8 cellular contexts compared by ENCODE assay signal in the genomic region with DNA sequence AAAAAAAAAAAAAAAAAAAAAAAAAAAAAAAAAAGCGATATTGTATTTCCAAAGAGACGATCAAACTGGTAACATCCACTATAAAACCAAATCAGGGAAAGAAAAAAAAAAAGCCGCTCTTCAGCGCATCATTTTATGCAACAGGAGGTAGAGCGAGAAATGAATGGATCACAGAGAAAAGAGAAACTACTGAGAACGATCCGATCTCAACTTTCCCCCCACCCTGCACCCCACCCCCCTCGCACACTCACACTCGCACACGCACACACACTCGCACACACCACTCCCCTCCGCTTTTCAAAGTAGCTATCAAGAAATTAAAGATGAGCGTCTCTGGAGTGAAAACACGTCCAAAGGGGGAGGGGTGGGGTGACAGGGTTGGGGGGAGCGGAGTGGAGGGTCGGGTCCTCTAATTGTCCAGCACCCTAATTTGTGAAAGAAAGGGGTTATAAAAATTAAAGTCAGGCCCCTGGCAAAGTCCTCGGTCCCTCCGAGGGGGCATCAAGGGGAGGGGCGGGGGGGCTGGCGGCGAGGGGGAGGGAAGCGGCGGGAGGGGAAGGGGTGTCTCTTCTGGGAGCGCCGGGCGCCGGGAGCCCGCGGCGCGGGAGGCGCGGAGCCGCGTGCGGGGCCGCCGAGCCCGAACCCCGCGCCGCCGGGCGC. TPM values are rescaled to one million over a fixed set of nuclear protein-coding genes. Genes with fewer than 3 reads are reported as not detected.
A peak's percentile ranks its signal among the peaks of the same experiment; 100 is the strongest.
DNase-seq lines count a peak whose midpoint lies in the region; ATAC-seq and TF ChIP-seq lines count a peak whose summit lies in the region.

No MANE protein-coding gene starts in this region.

- H3K27ac ChIP-seq in CD4-positive, alpha-beta T cell (ENCODE audit: low read depth, low read length) = no peak overlapping the region
- H3K27ac ChIP-seq in SU-DHL-6 (ENCODE audit: low read depth, low read length) (no peak overlapping the region), muscle layer of duodenum (ENCODE audit: low read length) (peak overlapping the region; percentile 55)

- H3K79me2 ChIP-seq in SU-DHL-6 (ENCODE audit: insufficient read depth, low read length) = no peaks in the 10 kb centered on the region

- peaks cover 59% of the 10 kb centered on the region for H3K27me3 Mint-ChIP-seq in CD4-positive, alpha-beta T cell
- peaks cover 32% of the 10 kb centered on the region for H3K27me3 Mint-ChIP-seq in IgD-negative memory B cell

- H3K9me3 Mint-ChIP-seq in CD4-positive, alpha-beta T cell = no peaks in the 10 kb centered on the region
- H3K9me3 Mint-ChIP-seq in IgD-negative memory B cell = peaks cover 0 to 9% (median 3%) of the 10 kb centered on the region in 3 donors

- CTCF ChIA-PET in CD4-positive, alpha-beta T cell (lab: Charles Lee) = no interaction called here

- H3K9ac ChIP-seq in SU-DHL-6 (ENCODE audit: low read length) = no peak overlapping the region

- no peaks in the 10 kb centered on the region for H3F3A ChIP-seq in SU-DHL-6 (ENCODE audit: insufficient read depth)

- H4K20me1 ChIP-seq in SU-DHL-6 (ENCODE audit: low read depth, low read length) = no peaks in the 10 kb centered on the region

- ATAC-seq in CD4-positive, alpha-beta T cell (ENCODE audit: poor library complexity) = no peak
- ATAC-seq in GM18502 (IDR thresholded peaks at IDR 0.05; ENCODE audit: poor library complexity, unreplicated experiment) (no peak), HG02798 (IDR thresholded peaks at IDR 0.05; ENCODE audit: poor library complexity, unreplicated experiment) (no peak), GM19351 (IDR thresholded peaks at IDR 0.05; ENCODE audit: unreplicated experiment) (no peak)

- peaks cover 4 to 15% of the 10 kb centered on the region in 2 donors for H3K4me1 ChIP-seq in muscle layer of duodenum (ENCODE audit: control insufficient read depth in 1 of 2, insufficient read depth in 2 of 2, low read length in 2 of 2)

- no peak for TF ChIP-seq CTCF in CD4-positive, alpha-beta T cell (IDR thresholded peaks at IDR 0.05)
- no peak for TF ChIP-seq CTCF in SU-DHL-6 (IDR thresholded peaks at IDR 0.05; ENCODE audit: insufficient read depth, low read length, poor library complexity, severe bottlenecking)
- TF ChIP-seq CTCF in epithelial cell of esophagus (IDR thresholded peaks at IDR 0.05; ENCODE audit: insufficient read depth, low read depth, low read length, missing control alignments) = no peak

- DNase-seq in CD4-positive, alpha-beta T cell = no peak
- DNase-seq in epithelial cell of esophagus (ENCODE audit: low read depth) = no peak

- no peaks in the 10 kb centered on the region for H3K9me2 ChIP-seq in SU-DHL-6 (replicated peaks; ENCODE audit: insufficient read depth, low read length)

- peaks cover 29% of the 10 kb centered on the region for H3K4me1 Mint-ChIP-seq in CD4-positive, alpha-beta T cell (ENCODE audit: low read depth)
- H3K4me1 Mint-ChIP-seq in IgD-negative memory B cell = peaks cover 14 to 37% (median 22%) of the 10 kb centered on the region in 3 donors

- peaks cover 7% of the 10 kb centered on the region for H3K36me3 Mint-ChIP-seq in CD4-positive, alpha-beta T cell (ENCODE audit: low read depth)
- H3K36me3 Mint-ChIP-seq in IgD-negative memory B cell = no peaks in the 10 kb centered on the region

- peak overlapping the region; percentile 63 for H3K27ac Mint-ChIP-seq in CD4-positive, alpha-beta T cell
- peak overlapping the region; percentile 71 to 95 (median 86) for H3K27ac Mint-ChIP-seq in IgD-negative memory B cell

- intact Hi-C loops in CD4-positive, alpha-beta T cell (cut with DNase I, micrococcal nuclease) = loop anchor here in 1 of 2 experiments (10.0 kb wide), 1 partner anchor 1117 kb away; no protein-coding TSS in a partner anchor

- no peak overlapping the region for H2AFZ ChIP-seq in SU-DHL-6 (ENCODE audit: low read depth, low read length, severe bottlenecking)

- H3K36me3 ChIP-seq in SU-DHL-6 (ENCODE audit: low read length) (no peaks in the 10 kb centered on the region), muscle layer of duodenum (ENCODE audit: control insufficient read depth in 1 of 2, insufficient read depth in 2 of 2, low read length in 2 of 2) (no peaks in the 10 kb centered on the region)

- H3K27me3 ChIP-seq in CD4-positive, alpha-beta T cell (ENCODE audit: control insufficient read depth, insufficient read depth, low read length) = peaks cover 34% of the 10 kb centered on the region
- no peaks in the 10 kb centered on the region; the same call in 1 of the 2 replicates for H3K27me3 ChIP-seq in SU-DHL-6 (ENCODE audit: low read length)
- no peaks in the 10 kb centered on the region for H3K27me3 ChIP-seq in muscle layer of duodenum (ENCODE audit: low read depth, low read length)

- H3K4me3 ChIP-seq in SU-DHL-6 (ENCODE audit: insufficient read depth, low read length, poor library complexity, severe bottlenecking) = peak overlapping the region; percentile 23
- H3K4me3 ChIP-seq in epithelial cell of esophagus (ENCODE audit: low read length) = peak overlapping the region; percentile 72
- H3K4me3 ChIP-seq in muscle layer of duodenum (ENCODE audit: low read depth in 1 of 2, low read length in 2 of 2) = peak overlapping the region; percentile 67 to 73

- H3K4me3 Mint-ChIP-seq in CD4-positive, alpha-beta T cell = peak overlapping the region; percentile 92
- H3K4me3 Mint-ChIP-seq in IgD-negative memory B cell = peak overlapping the region; percentile 85 to 95 (median 94)

- POLR2A ChIA-PET in CD4-positive, alpha-beta T cell (lab: Charles Lee) = interaction anchor here (0.7 kb wide), 1 partner anchor 111 kb away, joined by 6 read pairs; no protein-coding TSS in a partner anchor

- H3K9me3 ChIP-seq in CD4-positive, alpha-beta T cell (ENCODE audit: control insufficient read depth, low read length) = no peaks in the 10 kb centered on the region
- H3K9me3 ChIP-seq in SU-DHL-6 (ENCODE audit: insufficient read depth, low read length) (no peaks in the 10 kb centered on the region), muscle layer of duodenum (ENCODE audit: control insufficient read depth in 1 of 2, low read length in 2 of 2) (no peaks in the 10 kb centered on the region)

- H3K4me2 ChIP-seq in SU-DHL-6 (ENCODE audit: low read depth, low read length, poor library complexity, severe bottlenecking) = peak overlapping the region; percentile 41

RNA-seq across cellular contexts. Expression of gene TCF4, which starts 0.5 kb away (rescaled TPM):
- total RNA-seq in CD4-positive, alpha-beta T cell = 1 to 10 TPM; 3.0 to 3.2 TPM
- 256 TPM for polyA plus RNA-seq in IgD-negative memory B cell
